In genomic region chr5:157387683-157388093, GRCh38 we compare ENCODE assay signal across 8 cellular contexts.
DNase-seq lines count a peak whose midpoint lies in the region; ATAC-seq, FAIRE-seq and TF ChIP-seq lines count a peak whose summit lies in the region.

No MANE protein-coding gene starts in this region.

- H3K4me3 Mint-ChIP-seq in Caco-2 (ENCODE audit: unreplicated experiment): no peak overlapping the region

- H3K27ac Mint-ChIP-seq in Caco-2 (ENCODE audit: unreplicated experiment): peak overlapping the region; percentile 33

- POLR2A ChIA-PET in Caco-2 (lab: Charles Lee): no interaction called here

- H3K27ac ChIP-seq in SK-N-MC (peak overlapping the region; percentile 27), pancreas (no peak overlapping the region)

- H3K36me3 Mint-ChIP-seq in Caco-2 (ENCODE audit: insufficient read depth, unreplicated experiment): peaks cover 6% of the 10 kb centered on the region

- H3K27me3 ChIP-seq in Caco-2 (replicated peaks; ENCODE audit: control insufficient read depth, insufficient read depth, low read length) (no peaks in the 10 kb centered on the region), pancreas (no peaks in the 10 kb centered on the region)

- ATAC-seq in pancreas (peak in 3 of 4 donors; percentile 36 to 70 (median 63)), GM19035 (IDR thresholded peaks at IDR 0.05; ENCODE audit: unreplicated experiment) (no peak)

- CTCF ChIA-PET in Caco-2 (lab: Charles Lee): interaction anchor here (1.0 kb wide), 1 partner anchor 9 kb away, joined by 3 read pairs; no protein-coding TSS in a partner anchor

- peaks cover 37% of the 10 kb centered on the region for H3K4me1 Mint-ChIP-seq in Caco-2 (ENCODE audit: low read depth, unreplicated experiment)

- intact Hi-C loops in Caco-2 (cut with micrococcal nuclease; ENCODE audit: unreplicated experiment): no loop called here
- intact Hi-C loops in pancreas (cut with DNase I): no loop called here

- H3K4me3 ChIP-seq in Caco-2 (ENCODE audit: low read depth, low read length) (no peak overlapping the region), SK-N-MC (0 out of 2 replicates have a peak overlapping the region, but pooled peaks have one; percentile 31), fibroblast of the aortic adventitia (ENCODE audit: low read depth, low read length) (no peak overlapping the region), pancreas (no peak overlapping the region)

- H3K4me1 ChIP-seq in Caco-2 (peaks cover 41% of the 10 kb centered on the region), pancreas (no peaks in the 10 kb centered on the region)

- DNase-seq in Caco-2 (no peak), SK-N-MC (ENCODE audit: low read depth, low spot score) (no peak), fibroblast of the aortic adventitia (ENCODE audit: low read depth) (peak; percentile 97), pancreas (no peak), iPS-NIHi7 (ENCODE audit: extremely low spot score) (no peak), NCI-H2029 treated with DMSO at 0.1 percent for 48 hours (lab: John Stamatoyannopoulos, UW) (no peak), NCI-H2196 treated with DMSO at 0.1 percent for 48 hours (lab: John Stamatoyannopoulos, UW; ENCODE audit: unreplicated experiment) (no peak)

- TF ChIP-seq CTCF in Caco-2 (IDR thresholded peaks at IDR 0.05; ENCODE audit: insufficient read depth in 1 of 2, low read depth in 1 of 2, low read length in 1 of 2, severe bottlenecking in 1 of 2, unreplicated experiment in 1 of 2) (no peak), fibroblast of the aortic adventitia (IDR thresholded peaks at IDR 0.05; ENCODE audit: insufficient read depth, low read length) (no peak), pancreas (IDR thresholded peaks at IDR 0.05) (no peak)

- no peaks in the 10 kb centered on the region for H3K27me3 Mint-ChIP-seq in Caco-2 (ENCODE audit: insufficient read depth, unreplicated experiment)

- FAIRE-seq in pancreas (lab: Jason Lieb, UNC): peak; percentile 34

- 36% methylated on average over 3 of the region's 3 CpGs for WGBS in pancreas, 2 donors

- no TSS peak for BruUV-seq in Caco-2 (replicated peaks; lab: Mats Ljungman, UMichigan)

- no peak overlapping the region for H3K9ac ChIP-seq in SK-N-MC (ENCODE audit: insufficient read length)

- H3K9me3 ChIP-seq in Caco-2: no peaks in the 10 kb centered on the region
- no peaks in the 10 kb centered on the region for H3K9me3 ChIP-seq in SK-N-MC (ENCODE audit: low read depth, low read length)
- H3K9me3 ChIP-seq in pancreas: no peaks in the 10 kb centered on the region

- H3K36me3 ChIP-seq in Caco-2 (ENCODE audit: control insufficient read depth, insufficient read depth, low read length): no peaks in the 10 kb centered on the region
- no peaks in the 10 kb centered on the region; the same call in 1 of the 2 replicates for H3K36me3 ChIP-seq in SK-N-MC (ENCODE audit: insufficient read depth, low read length)
- no peaks in the 10 kb centered on the region for H3K36me3 ChIP-seq in pancreas

- H3K9me3 Mint-ChIP-seq in Caco-2 (ENCODE audit: unreplicated experiment): no peaks in the 10 kb centered on the region
